Comparison of ENCODE assay signal across 8 cellular contexts in the genomic region with DNA sequence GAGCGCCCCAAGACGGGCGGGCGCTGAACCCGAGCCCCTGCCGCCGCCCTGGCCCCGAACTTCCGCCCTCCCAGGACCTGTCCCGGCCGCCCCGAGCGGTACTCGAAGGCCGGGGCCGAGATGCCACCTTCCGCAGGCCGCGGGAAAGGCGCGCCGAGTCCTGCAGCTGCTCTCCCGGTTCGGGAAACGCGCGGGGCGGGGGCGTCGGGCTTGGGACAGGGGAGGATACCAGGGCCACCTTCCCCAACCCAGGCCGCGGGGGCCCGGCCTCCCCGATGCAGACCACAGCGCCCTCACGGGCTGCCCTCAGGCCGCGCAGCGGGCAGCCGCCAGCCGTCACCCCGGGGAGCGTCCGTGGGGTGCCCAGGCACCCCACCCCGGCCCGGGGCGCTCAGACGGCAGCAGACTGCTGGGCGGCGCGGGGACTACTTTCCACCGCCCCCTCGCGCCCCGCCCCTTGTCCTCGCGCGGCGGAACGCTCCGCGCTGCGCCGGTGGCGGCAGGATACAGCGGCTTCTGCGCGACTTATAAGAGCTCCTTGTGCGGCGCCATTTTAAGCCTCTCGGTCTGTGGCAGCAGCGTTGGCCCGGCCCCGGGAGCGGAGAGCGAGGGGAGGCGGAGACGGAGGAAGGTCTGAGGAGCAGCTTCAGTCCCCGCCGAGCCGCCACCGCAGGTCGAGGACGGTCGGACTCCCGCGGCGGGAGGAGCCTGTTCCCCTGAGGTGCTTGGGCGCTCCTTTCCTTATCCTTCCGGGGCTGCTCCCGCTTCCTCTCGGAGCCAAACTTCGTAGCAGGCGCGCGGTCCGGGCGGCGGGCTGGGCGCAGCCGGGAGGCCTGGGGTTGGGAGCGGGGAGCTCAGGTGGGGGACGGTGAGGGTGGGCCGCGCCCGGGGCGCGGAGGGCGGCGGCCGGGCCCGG. TPM values are rescaled to one million over a fixed set of nuclear protein-coding genes. Genes with fewer than 3 reads are reported as not detected.
DNase-seq lines count a peak whose midpoint lies in the region; ATAC-seq, FAIRE-seq and TF ChIP-seq lines count a peak whose summit lies in the region.

CTNNB1 (plus strand) TSS at position 556 of the 916 bp plus-strand sequence. CDS start 24,564 bp downstream, outside the sequence.

- peak within 1 kb of the TSS; percentile 95 to 99 (median 98) for H3K27ac Mint-ChIP-seq in IgD-negative memory B cell
- H3K27ac Mint-ChIP-seq in naive thymus-derived CD8-positive, alpha-beta T cell: peak within 1 kb of the TSS; percentile 94 to 99 (median 96)

- H3K27me3 ChIP-seq in fibroblast of lung (ENCODE audit: control insufficient read depth, insufficient read depth, low read length): no peaks in the 10 kb centered on the region

- H4K20me1 ChIP-seq in fibroblast of lung (ENCODE audit: control insufficient read depth, extremely low read depth, insufficient read depth, low read length): no peaks in the 10 kb centered on the region

- peak within 1 kb of the TSS; percentile 91 for H3K9ac ChIP-seq in fibroblast of lung (ENCODE audit: insufficient read depth, low read length)

- peaks cover 47% of the 10 kb centered on the region for H3K79me2 ChIP-seq in fibroblast of lung (ENCODE audit: control insufficient read depth, insufficient read depth, low read length)

- H3K4me1 ChIP-seq in fibroblast of lung (ENCODE audit: control insufficient read depth, extremely low read depth, insufficient read depth, low read length): peaks cover 14% of the 10 kb centered on the region

- POLR2A ChIA-PET in naive thymus-derived CD8-positive, alpha-beta T cell (lab: Charles Lee): interaction anchor here (0.6 to 4.9 kb wide), 32 partner anchors 8 to 890 kb away, joined by 3 to 52 read pairs (median 4); partner anchors contain the start of genes EIF1B, RPL14, ULK4 and ZNF620

- H3K4me2 ChIP-seq in fibroblast of lung (ENCODE audit: extremely low read depth, insufficient read depth, low read length): peak within 1 kb of the TSS; percentile 92

- H3K9me3 ChIP-seq in fibroblast of lung (ENCODE audit: control insufficient read depth, insufficient read depth, low read depth, low read length): no peaks in the 10 kb centered on the region

- peak within 1 kb of the TSS; percentile 76 to 98 (median 84) for H3K4me3 ChIP-seq in fibroblast of lung (replicated peaks in 1 of 4; ENCODE audit: control extremely low read depth in 1 of 4, insufficient read depth in 1 of 4, low read depth in 3 of 4, low read length in 4 of 4)

- peak within 1 kb of the TSS; percentile 94 for H3K27ac ChIP-seq in fibroblast of lung (ENCODE audit: insufficient read depth, low read length)

- DNase-seq in DMS53 (lab: John Stamatoyannopoulos, UW): peak; percentile 89
- DNase-seq in RCC 7860 (ENCODE audit: low spot score): peak; percentile 63
- peak; percentile 83 to 88 for DNase-seq in activated T-helper 1 cell treated with anti-CD3 and anti-CD28 coated beads, Interleukin-2, amount 50 U/mL, for 16 hours (ENCODE audit: low read depth in 1 of 2, low spot score in 1 of 2)
- DNase-seq in fibroblast of lung (ENCODE audit: low read depth in 2 of 2): peak; percentile 96 to 98
- DNase-seq in naive thymus-derived CD8-positive, alpha-beta T cell: peak; percentile 85 to 95 (median 92)
- DNase-seq in stimulated activated naive CD4-positive, alpha-beta T cell (lab: John Stamatoyannopoulos, UW): peak; percentile 85 to 94 (median 90)

- H3K4me1 Mint-ChIP-seq in IgD-negative memory B cell: peaks cover 30 to 38% (median 37%) of the 10 kb centered on the region in 3 donors
- peaks cover 20 to 48% (median 37%) of the 10 kb centered on the region in 4 donors for H3K4me1 Mint-ChIP-seq in naive thymus-derived CD8-positive, alpha-beta T cell

- no peak for TF ChIP-seq CTCF in fibroblast of lung (conservative IDR thresholded peaks at IDR 0.05 in 1 of 2, IDR thresholded peaks at IDR 0.05 in 1 of 2; ENCODE audit: low read depth in 1 of 2, low read length in 2 of 2)

- H3K36me3 Mint-ChIP-seq in IgD-negative memory B cell: no peaks in the 10 kb centered on the region
- H3K36me3 Mint-ChIP-seq in naive thymus-derived CD8-positive, alpha-beta T cell: no peaks in the 10 kb centered on the region

- H2AFZ ChIP-seq in fibroblast of lung (ENCODE audit: low read length): peak within 1 kb of the TSS; percentile 84

- H3K27me3 Mint-ChIP-seq in IgD-negative memory B cell: peaks cover 6% of the 10 kb centered on the region
- no peaks in the 10 kb centered on the region for H3K27me3 Mint-ChIP-seq in naive thymus-derived CD8-positive, alpha-beta T cell

- H3K4me3 Mint-ChIP-seq in IgD-negative memory B cell: peak within 1 kb of the TSS; percentile 91 to 99 (median 98)
- peak within 1 kb of the TSS; percentile 89 to 99 (median 96) for H3K4me3 Mint-ChIP-seq in naive thymus-derived CD8-positive, alpha-beta T cell

- H3K36me3 ChIP-seq in fibroblast of lung (ENCODE audit: control insufficient read depth, insufficient read depth, low read length): no peaks in the 10 kb centered on the region

- peak; percentile 68 for ATAC-seq in GM21529 (IDR thresholded peaks at IDR 0.05; ENCODE audit: unreplicated experiment)
- peak; percentile 80 to 83 for ATAC-seq in naive thymus-derived CD8-positive, alpha-beta T cell

- H3K9me3 Mint-ChIP-seq in IgD-negative memory B cell: no peaks in the 10 kb centered on the region
- H3K9me3 Mint-ChIP-seq in naive thymus-derived CD8-positive, alpha-beta T cell: no peaks in the 10 kb centered on the region

- no peak for FAIRE-seq in RCC 7860 (lab: Jason Lieb, UNC)

RNA-seq across cellular contexts. Expression of gene CTNNB1, which starts in this region (rescaled TPM):
- 45.7 TPM for polyA plus RNA-seq in IgD-negative memory B cell
- 738 and 792 TPM in 2 replicates for total RNA-seq in fibroblast of lung
- polyA plus RNA-seq in fibroblast of lung: 266 and 414 TPM in 2 replicates
- 191 and 267 TPM in 2 replicates for polyA plus RNA-seq in fibroblast of lung (2012)
- polyA minus RNA-seq in fibroblast of lung (ENCODE audit: low replicate concordance): 2,076 and 2,449 TPM in 2 replicates
- total RNA-seq in naive thymus-derived CD8-positive, alpha-beta T cell: 100 to 1,000 TPM; 160 to 174 TPM
- polyA plus RNA-seq in naive thymus-derived CD8-positive, alpha-beta T cell: 10 to 100 TPM; 30.6 to 59.2 (median 33.4) TPM

Comparison
In these comparisons a context has a peak if more than half of its experiments do, and no peak if none do; other contexts are left out.
1. Peak in every context shown above with its lines: DNase-seq, ATAC-seq, H3K4me3 ChIP-seq and H3K27ac ChIP-seq.